In the genomic region with DNA sequence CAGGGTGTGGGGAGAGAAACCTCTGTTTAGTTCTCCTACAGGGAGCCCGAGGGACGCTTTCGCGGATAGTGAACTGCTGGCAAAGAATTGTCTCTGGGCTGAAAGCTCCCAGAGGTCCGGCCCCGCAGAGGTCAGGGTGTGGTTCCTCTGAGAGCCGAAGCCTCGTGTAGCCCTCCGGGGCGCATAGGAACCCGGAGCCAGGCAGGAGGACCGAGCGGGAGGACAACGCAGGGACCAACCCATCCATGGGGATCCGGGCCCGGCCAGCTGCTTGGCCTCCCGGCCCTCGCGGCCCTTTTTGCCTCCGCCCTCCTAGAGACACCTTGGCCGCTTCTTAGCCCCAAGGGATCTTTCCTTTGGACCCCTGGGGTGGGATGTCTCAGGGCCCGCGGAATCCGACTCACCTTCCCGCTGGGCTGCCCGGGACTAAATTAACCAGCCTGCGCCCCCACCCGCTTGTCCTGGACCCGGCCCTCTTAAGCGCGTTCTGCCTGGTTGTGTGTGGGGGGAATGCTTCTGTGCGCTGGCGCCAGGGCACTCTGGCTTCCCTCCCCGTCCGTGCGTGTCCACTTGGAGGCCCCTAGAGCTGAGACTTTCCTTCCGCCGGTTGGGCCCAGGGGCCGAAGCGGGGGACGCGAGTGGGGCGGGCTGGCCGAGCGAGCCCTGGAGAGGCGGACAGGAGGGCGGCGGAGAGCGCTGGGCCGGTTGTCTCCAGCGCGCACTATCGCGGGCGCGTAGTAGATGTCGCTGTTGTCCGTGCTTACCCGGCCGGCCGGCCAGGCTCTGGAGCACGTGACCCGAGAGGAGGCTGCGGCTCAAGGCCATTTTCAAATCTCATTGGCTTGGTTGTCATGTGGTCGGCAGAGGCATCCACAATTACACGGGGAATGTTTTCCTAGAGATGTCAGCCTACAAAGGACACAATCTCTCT, we compare ENCODE assay signal across 11 cellular contexts. TPM values are rescaled to one million over a fixed set of nuclear protein-coding genes. Genes with fewer than 3 reads are reported as not detected.
A peak's percentile ranks its signal among the peaks of the same experiment; 100 is the strongest.
DNase-seq lines count a peak whose midpoint lies in the region; ATAC-seq and TF ChIP-seq lines count a peak whose summit lies in the region.
"Had no signal": no experiment of that assay in that cellular context is flagged by ENCODE, and none has a peak within 500 bp of the region (broad histone marks: within the 10 kb centered on the region; RNA-seq: fewer than 3 reads in every experiment).

A gene (plus strand): TSS at position 896 of the 931 bp plus-strand sequence. CDS start 56 bp downstream, outside the sequence.

- no peak for ATAC-seq in activated naive CD8-positive, alpha-beta T cell treated with anti-CD3 and anti-CD28 coated beads, Interleukin-2, amount 50 U/mL, for 24 hours

- no peak for TF ChIP-seq EP300 in stomach (IDR thresholded peaks at IDR 0.05)

- no peak within 1 kb of the TSS for H4K8ac ChIP-seq in mesendoderm (ENCODE audit: low read depth, low read length)

- no peaks in the 10 kb centered on the region for H3K9me3 ChIP-seq in breast epithelium
- H3K9me3 ChIP-seq in vagina, result no peaks in the 10 kb centered on the region
- peaks cover 0 to 12% (median 0%) of the 10 kb centered on the region in 4 donors for H3K9me3 ChIP-seq in stomach

- H3K4me3 ChIP-seq in breast epithelium, result peak within 1 kb of the TSS; percentile 24 to 62 (median 36)
- H3K4me3 ChIP-seq in mesendoderm (ENCODE audit: low read length), result peak within 1 kb of the TSS; percentile 3
- peak within 1 kb of the TSS; percentile 30 to 40 for H3K4me3 ChIP-seq in vagina
- H3K4me3 ChIP-seq in stomach, result peak within 1 kb of the TSS in 1 of 4 donors; percentile 2

- H3K27me3 ChIP-seq in breast epithelium (peaks cover 12 to 100% of the 10 kb centered on the region in 2 donors), mesendoderm (ENCODE audit: insufficient read depth, low read length, poor library complexity) (peaks cover 91% of the 10 kb centered on the region), vagina (no peaks in the 10 kb centered on the region), stomach (peaks cover 51 to 100% (median 95%) of the 10 kb centered on the region in 3 donors)

- peaks cover 6% of the 10 kb centered on the region for H3K36me3 Mint-ChIP-seq in activated naive CD8-positive, alpha-beta T cell
- H3K36me3 Mint-ChIP-seq in activated naive CD8-positive, alpha-beta T cell treated with anti-CD3 and anti-CD28 coated beads, Interleukin-2, amount 50 U/mL, for 24 hours (ENCODE audit: low read depth), result peaks cover 6% of the 10 kb centered on the region

- peak within 1 kb of the TSS; percentile 53 for H3K56ac ChIP-seq in mesendoderm (ENCODE audit: low read length)

- H3K27me3 Mint-ChIP-seq in activated naive CD8-positive, alpha-beta T cell, result peaks cover 62% of the 10 kb centered on the region
- peaks cover 94% of the 10 kb centered on the region for H3K27me3 Mint-ChIP-seq in activated naive CD8-positive, alpha-beta T cell treated with anti-CD3 and anti-CD28 coated beads, Interleukin-2, amount 50 U/mL, for 24 hours

- no peak for DNase-seq in activated naive CD8-positive, alpha-beta T cell treated with anti-CD3 and anti-CD28 coated beads, Interleukin-2, amount 50 U/mL, for 24 hours
- DNase-seq in breast epithelium (ENCODE audit: low spot score in 2 of 2) (peak in 1 of 2 donors; percentile 60), mesendoderm (peak; percentile 88), vagina (ENCODE audit: extremely low spot score in 2 of 2) (no peak), stomach (no peak), SKM-1 (lab: John Stamatoyannopoulos, UW; ENCODE audit: unreplicated experiment) (no peak)
- no peak for DNase-seq in stimulated activated CD4-positive, alpha-beta T cell treated with anti-CD3 and anti-CD28 coated beads, Interleukin-12 subunit alpha, Interleukin-12 subunit beta, amount 100 ng/mL, for 4 hours
- DNase-seq: anterior cingulate cortex, COR-L47, NCI-H1436 had no signal

- H3K27ac ChIP-seq in breast epithelium (peak within 1 kb of the TSS in 1 of 2 donors; percentile 75), mesendoderm (ENCODE audit: low read depth, low read length) (no peak within 1 kb of the TSS), vagina (peak within 1 kb of the TSS; percentile 76), stomach (no peak within 1 kb of the TSS)

- H3K4me1 ChIP-seq in breast epithelium, result no peaks in the 10 kb centered on the region
- no peaks in the 10 kb centered on the region for H3K4me1 ChIP-seq in mesendoderm (ENCODE audit: control insufficient read depth, low read depth, low read length)
- H3K4me1 ChIP-seq in vagina, result peaks cover 35% of the 10 kb centered on the region
- H3K4me1 ChIP-seq in stomach, result peaks cover 0 to 12% (median 5%) of the 10 kb centered on the region in 4 donors

- H2AK5ac ChIP-seq in mesendoderm (ENCODE audit: low read length), result no peak within 1 kb of the TSS

- WGBS in mesendoderm (ENCODE audit: extremely low coverage, insufficient coverage, low lambda C conversion rate), result no CpG with 5 or more reads among the region's 66 CpGs
- 5 to 12% (median 10%) methylated on average over 50 to 66 of the region's 66 CpGs for WGBS in stomach, 5 donors

- H4K5ac ChIP-seq in mesendoderm (ENCODE audit: low read length), result no peak within 1 kb of the TSS

- H3K18ac ChIP-seq in mesendoderm (ENCODE audit: low read length), result no peak within 1 kb of the TSS

- intact Hi-C loops in breast epithelium (cut with DNase I; ENCODE audit: low total_unique reads) (no loop called here), vagina (cut with DNase I) (no loop called here), stomach (cut with DNase I; ENCODE audit: low total_unique reads) (no loop called here)

- no peak within 1 kb of the TSS for H3K9ac ChIP-seq in mesendoderm (ENCODE audit: low read length)

- H3K36me3 ChIP-seq in breast epithelium (no peaks in the 10 kb centered on the region), mesendoderm (ENCODE audit: control insufficient read depth, insufficient read depth, low read length) (no peaks in the 10 kb centered on the region), vagina (peaks cover 0 to 7% of the 10 kb centered on the region in 2 donors), stomach (no peaks in the 10 kb centered on the region)

- H3K4me2 ChIP-seq in mesendoderm (ENCODE audit: low read length), result peak within 1 kb of the TSS; percentile 18

- TF ChIP-seq CTCF in breast epithelium (IDR thresholded peaks at IDR 0.05) (peak in 1 of 3 donors; percentile 22), vagina (IDR thresholded peaks at IDR 0.05) (no peak), stomach (IDR thresholded peaks at IDR 0.05) (no peak)

- H3K9me3 Mint-ChIP-seq in activated naive CD8-positive, alpha-beta T cell (ENCODE audit: low read depth), result peaks cover 3% of the 10 kb centered on the region
- H3K9me3 Mint-ChIP-seq in activated naive CD8-positive, alpha-beta T cell treated with anti-CD3 and anti-CD28 coated beads, Interleukin-2, amount 50 U/mL, for 24 hours, result peaks cover 19% of the 10 kb centered on the region

- H3K27ac Mint-ChIP-seq in activated naive CD8-positive, alpha-beta T cell, result peak within 1 kb of the TSS; percentile 66
- H3K27ac Mint-ChIP-seq in activated naive CD8-positive, alpha-beta T cell treated with anti-CD3 and anti-CD28 coated beads, Interleukin-2, amount 50 U/mL, for 24 hours, result no peak within 1 kb of the TSS

- H3K4ac ChIP-seq in mesendoderm (ENCODE audit: low read depth, low read length), result no peak within 1 kb of the TSS

- H3K4me3 Mint-ChIP-seq in activated naive CD8-positive, alpha-beta T cell, result no peak within 1 kb of the TSS
- no peak within 1 kb of the TSS for H3K4me3 Mint-ChIP-seq in activated naive CD8-positive, alpha-beta T cell treated with anti-CD3 and anti-CD28 coated beads, Interleukin-2, amount 50 U/mL, for 24 hours

- H2BK5ac ChIP-seq in mesendoderm (ENCODE audit: low read length), result no peak within 1 kb of the TSS

- H2BK120ac ChIP-seq in mesendoderm (ENCODE audit: low read depth, low read length), result no peak within 1 kb of the TSS

- no peaks in the 10 kb centered on the region for H3K79me2 ChIP-seq in mesendoderm (ENCODE audit: control insufficient read depth, insufficient read depth, low read length)

- no peaks in the 10 kb centered on the region for H3K79me1 ChIP-seq in mesendoderm (ENCODE audit: low read length)

- TF ChIP-seq POLR2A in breast epithelium (IDR thresholded peaks at IDR 0.05) (no peak), vagina (IDR thresholded peaks at IDR 0.05) (no peak), stomach (IDR thresholded peaks at IDR 0.05) (no peak)

- peaks cover 4% of the 10 kb centered on the region for H3K4me1 Mint-ChIP-seq in activated naive CD8-positive, alpha-beta T cell (ENCODE audit: low read depth)
- H3K4me1 Mint-ChIP-seq in activated naive CD8-positive, alpha-beta T cell treated with anti-CD3 and anti-CD28 coated beads, Interleukin-2, amount 50 U/mL, for 24 hours, result peaks cover 4% of the 10 kb centered on the region

- no peak within 1 kb of the TSS for H3K23ac ChIP-seq in mesendoderm (ENCODE audit: low read length)

- no peak within 1 kb of the TSS for H2BK15ac ChIP-seq in mesendoderm (replicated peaks; ENCODE audit: low read depth)

RNA-seq across cellular contexts. Expression of the gene that starts here (rescaled TPM):
- 1 to 10 TPM in 2 of 3 donors, not detected in 1; 1.6 to 5.2 TPM for total RNA-seq in breast epithelium
- not detected for polyA plus RNA-seq in mesendoderm (2013, experiment 1 of 2)
- not detected for polyA plus RNA-seq in mesendoderm (2013, experiment 2 of 2)
- 19.6 TPM for total RNA-seq in vagina
- 1 to 10 TPM in 1 of 5 donors, not detected in 4; 2.6 TPM for total RNA-seq in stomach
- not detected for polyA plus RNA-seq in stomach
